In genomic region chrX:106802063-106802387, GRCh38 we compare ENCODE assay signal across 8 cellular contexts. TPM values are rescaled to one million over a fixed set of nuclear protein-coding genes. Genes with fewer than 3 reads are reported as not detected.
DNase-seq lines count a peak whose midpoint lies in the region; ATAC-seq and TF ChIP-seq lines count a peak whose summit lies in the region.

No MANE protein-coding gene starts in this region.

- no peak for TF ChIP-seq CTCF in osteoblast (IDR thresholded peaks at IDR 0.05; ENCODE audit: extremely low read depth, low read depth, low read length)

- 3 to 27% methylated on average over 11 of the region's 11 CpGs for WGBS in esophagus, 2 donors

- H3K79me2 ChIP-seq in osteoblast (ENCODE audit: insufficient read depth, low read length), result peaks cover 25% of the 10 kb centered on the region

- DNase-seq in ACHN, result peak; percentile 36
- no peak for DNase-seq in MG63
- no peak for DNase-seq in osteoblast (ENCODE audit: insufficient read length, low spot score, missing footprints)
- no peak for DNase-seq in NCI-H1417 treated with DMSO at 0.1 percent for 48 hours (lab: John Stamatoyannopoulos, UW)
- no peak for DNase-seq in GOT3 (lab: John Stamatoyannopoulos, UW)

- H3K4me1 ChIP-seq in esophagus (ENCODE audit: control insufficient read depth in 2 of 2, insufficient read depth in 2 of 2, low read length in 1 of 2) (no peaks in the 10 kb centered on the region), osteoblast (ENCODE audit: insufficient read depth, low read length) (peaks cover 6% of the 10 kb centered on the region)

- H3K4me2 ChIP-seq in osteoblast (ENCODE audit: insufficient read depth, low read length), result peak overlapping the region; percentile 83

- H3K36me3 ChIP-seq in MG63, result no peaks in the 10 kb centered on the region
- no peaks in the 10 kb centered on the region for H3K36me3 ChIP-seq in esophagus (ENCODE audit: control insufficient read depth in 2 of 2, insufficient read depth in 2 of 2, low read length in 1 of 2)
- no peaks in the 10 kb centered on the region for H3K36me3 ChIP-seq in osteoblast (ENCODE audit: insufficient read depth, low read length)

- in situ Hi-C loops in ACHN (cut with HindIII; ENCODE audit: low pct_ligation_motif_present, low pct_unique_long_range_greater_than_20kb, low sequenced_read_pairs), result no loop called here

- peaks cover 2% of the 10 kb centered on the region for H4K20me1 ChIP-seq in osteoblast (ENCODE audit: insufficient read depth, low read length)

- H2AFZ ChIP-seq in osteoblast (ENCODE audit: low read length), result peak overlapping the region; percentile 85

- H3K27ac ChIP-seq in esophagus (ENCODE audit: low read depth in 2 of 2, low read length in 1 of 2) (no peak overlapping the region), osteoblast (ENCODE audit: low read depth, low read length) (peak overlapping the region; percentile 86)

- peak overlapping the region; percentile 68 for H3K4me3 ChIP-seq in MG63
- peak overlapping the region; percentile 64 to 68 for H3K4me3 ChIP-seq in esophagus (ENCODE audit: low read depth in 1 of 2, low read length in 2 of 2)
- H3K4me3 ChIP-seq in osteoblast (ENCODE audit: insufficient read depth, low read length), result peak overlapping the region; percentile 88

- H3K9me3 ChIP-seq in MG63 (no peaks in the 10 kb centered on the region), esophagus (ENCODE audit: control insufficient read depth in 2 of 2, insufficient read depth in 1 of 2, low read depth in 1 of 2, low read length in 1 of 2) (peaks cover 0 to 3% of the 10 kb centered on the region in 2 donors), osteoblast (ENCODE audit: low read depth, low read length) (no peaks in the 10 kb centered on the region)

- ATAC-seq in GM19043 (IDR thresholded peaks at IDR 0.05; ENCODE audit: low read depth, unreplicated experiment) (peak; percentile 24), HG03039 (IDR thresholded peaks at IDR 0.05; ENCODE audit: unreplicated experiment) (no peak)

- no peaks in the 10 kb centered on the region for H3K27me3 ChIP-seq in MG63
- H3K27me3 ChIP-seq in esophagus (ENCODE audit: control insufficient read depth in 1 of 2, insufficient read depth in 2 of 2, low read length in 2 of 2), result no peaks in the 10 kb centered on the region
- H3K27me3 ChIP-seq in osteoblast (ENCODE audit: insufficient read depth, low read length), result peaks cover 19% of the 10 kb centered on the region

RNA-seq across cellular contexts. Expression of gene TBC1D8B, which starts 0.4 kb away (rescaled TPM):
- total RNA-seq in MG63 (2014; rRNA removed; shearing (Covaris generic); ENCODE audit: low replicate concordance), result 0.82 and 2.5 TPM in 2 replicates
- 1 to 10 TPM in 1 of 2 donors, under 1 TPM in 1; 0.93 to 1.6 TPM for polyA plus RNA-seq in esophagus
- total RNA-seq in osteoblast, result 12.3 and 14.7 TPM in 2 replicates
